ENCODE assay signal across 31 cellular contexts in the genomic region with DNA sequence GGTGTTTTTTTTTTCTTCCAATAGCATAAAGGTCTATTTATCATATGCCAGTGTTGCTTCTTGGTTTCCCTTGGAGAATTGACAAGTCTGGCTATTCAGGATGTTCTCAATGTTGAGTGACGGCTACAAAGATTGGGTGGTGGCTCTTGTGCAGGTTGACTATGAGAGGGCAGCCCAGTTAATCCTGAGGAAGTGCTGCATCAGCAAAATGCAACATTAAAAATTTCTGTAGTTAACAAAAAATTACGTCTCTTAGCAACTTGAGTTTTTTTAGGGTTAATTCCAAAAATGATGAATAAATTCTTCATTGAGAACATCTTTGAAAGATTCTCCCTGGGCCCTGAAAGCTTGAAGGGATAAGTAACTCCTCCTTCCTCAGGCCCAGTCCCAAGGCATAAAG.
"Had no signal": no experiment of that assay in that cellular context is flagged by ENCODE, and none has a peak within 500 bp of the region (broad histone marks: within the 10 kb centered on the region; RNA-seq: fewer than 3 reads in every experiment).

No MANE protein-coding gene starts in this region.

- H3K79me2 ChIP-seq: parathyroid adenoma had no signal

- H3K4me2 ChIP-seq: neural progenitor cell, smooth muscle cell had no signal

- H3K36me3 ChIP-seq: neural progenitor cell, ovary, spleen, suprapubic skin, tibial artery, transverse colon, upper lobe of right lung, uterus had no signal

- H3K27ac ChIP-seq: neural progenitor cell, ovary, parathyroid adenoma, psoas muscle, skin epidermis, spleen, suprapubic skin, testis, tibial artery, transverse colon, upper lobe of right lung, uterus had no signal

- H3K4me3 ChIP-seq: neural progenitor cell, ovary, psoas muscle, skin epidermis, smooth muscle cell, spleen, suprapubic skin, testis, tibial artery, transverse colon, upper lobe of right lung, uterus had no signal

- H3K36me3 Mint-ChIP-seq: natural killer cell; neural progenitor cell; stimulated activated memory B cell treated with anti-CD40 and anti-IgM and Interleukin-4, amounts not matched to agents 10 μg/mL and 1 μg/mL and 100 μg/mL, for 72 hours; type B pancreatic cell had no signal

- DNase-seq: natural killer cell; occipital lobe; ovary; posterior cingulate gyrus; psoas muscle; right cardiac atrium; spleen; stimulated activated CD4-positive, alpha-beta T cell treated with anti-CD3 and anti-CD28 coated beads, Interleukin-12 subunit alpha, Interleukin-12 subunit beta, amount 100 ng/mL, for 4 hours; stimulated activated CD4-positive, alpha-beta T cell treated with anti-CD3 and anti-CD28 coated beads, Interleukin-1b, Interleukin-23, amount 100 ng/mL, for 48 hours; stimulated activated CD4-positive, alpha-beta T cell treated with anti-CD3 and anti-CD28 coated beads, Interleukin-4, amount 100 ng/mL, for 1 hour; stimulated activated CD4-positive, alpha-beta T cell treated with anti-CD3 and anti-CD28 coated beads, Interleukin-4, amount 100 ng/mL, for 4 hours; stimulated activated CD8-positive, alpha-beta memory T cell treated with anti-CD3 and anti-CD28 coated beads, Interleukin-4, amount 100 ng/mL, for 48 hours; stimulated activated naive CD4-positive, alpha-beta T cell; stimulated activated naive CD8-positive, alpha-beta T cell treated with anti-CD3 and anti-CD28 coated beads, Interleukin-15, amount 100 ng/mL, for 72 hours; stimulated activated naive CD8-positive, alpha-beta T cell treated with anti-CD3 and anti-CD28 coated beads, Interleukin-15, Interleukin-2, amounts not matched to agents 100 U/mL and 50 U/mL, for 24 hours; substantia nigra; testis; tibial artery; transverse colon; upper lobe of right lung; uterus had no signal

- H3K27me3 ChIP-seq: neural progenitor cell, ovary, testis, tibial artery, transverse colon, upper lobe of right lung, uterus had no signal

- H3K27me3 Mint-ChIP-seq: stimulated activated memory B cell treated with anti-CD40 and anti-IgM and Interleukin-4, amounts not matched to agents 10 μg/mL and 1 μg/mL and 100 μg/mL, for 72 hours had no signal

- H3K27ac Mint-ChIP-seq: natural killer cell; nephron; neural progenitor cell; progenitor cell of endocrine pancreas; stimulated activated memory B cell treated with anti-CD40 and anti-IgM and Interleukin-4, amounts not matched to agents 10 μg/mL and 1 μg/mL and 100 μg/mL, for 72 hours; type B pancreatic cell had no signal

- H2AFZ ChIP-seq: neural progenitor cell, parathyroid adenoma had no signal

- H3K9me3 Mint-ChIP-seq: natural killer cell; stimulated activated naive CD8-positive, alpha-beta T cell treated with anti-CD3 and anti-CD28 coated beads, Interleukin-15, amount 100 ng/mL, for 72 hours; type B pancreatic cell had no signal

- H3K4me3 Mint-ChIP-seq: natural killer cell; nephron; neural progenitor cell; stimulated activated memory B cell treated with anti-CD40 and anti-IgM and Interleukin-4, amounts not matched to agents 10 μg/mL and 1 μg/mL and 100 μg/mL, for 72 hours; stimulated activated naive CD8-positive, alpha-beta T cell treated with anti-CD3 and anti-CD28 coated beads, Interleukin-15, amount 100 ng/mL, for 72 hours; type B pancreatic cell had no signal

- ATAC-seq: natural killer cell; psoas muscle; right cardiac atrium; sciatic nerve; stimulated activated memory B cell treated with anti-CD40 and anti-IgM and Interleukin-4, amounts not matched to agents 10 μg/mL and 1 μg/mL and 100 μg/mL, for 72 hours; stimulated activated naive CD8-positive, alpha-beta T cell treated with anti-CD3 and anti-CD28 coated beads, Interleukin-15, amount 100 ng/mL, for 72 hours; stimulated activated naive CD8-positive, alpha-beta T cell treated with anti-CD3 and anti-CD28 coated beads, Interleukin-15, Interleukin-2, amounts not matched to agents 100 U/mL and 50 U/mL, for 24 hours; upper lobe of right lung had no signal

- H3K9ac ChIP-seq: neural progenitor cell, parathyroid adenoma had no signal

- H3K4me1 Mint-ChIP-seq: natural killer cell; nephron; stimulated activated memory B cell treated with anti-CD40 and anti-IgM and Interleukin-4, amounts not matched to agents 10 μg/mL and 1 μg/mL and 100 μg/mL, for 72 hours; stimulated activated naive CD8-positive, alpha-beta T cell treated with anti-CD3 and anti-CD28 coated beads, Interleukin-15, amount 100 ng/mL, for 72 hours had no signal

- H3K9me3 ChIP-seq: ovary, psoas muscle, spleen, suprapubic skin, testis, tibial artery, transverse colon, upper lobe of right lung, uterus had no signal

- H3K4me1 ChIP-seq: neural progenitor cell, parathyroid adenoma, psoas muscle, spleen, suprapubic skin, testis, tibial artery, transverse colon, upper lobe of right lung, uterus had no signal
